Comparison of ENCODE assay signal across 15 cellular contexts in the genomic region with DNA sequence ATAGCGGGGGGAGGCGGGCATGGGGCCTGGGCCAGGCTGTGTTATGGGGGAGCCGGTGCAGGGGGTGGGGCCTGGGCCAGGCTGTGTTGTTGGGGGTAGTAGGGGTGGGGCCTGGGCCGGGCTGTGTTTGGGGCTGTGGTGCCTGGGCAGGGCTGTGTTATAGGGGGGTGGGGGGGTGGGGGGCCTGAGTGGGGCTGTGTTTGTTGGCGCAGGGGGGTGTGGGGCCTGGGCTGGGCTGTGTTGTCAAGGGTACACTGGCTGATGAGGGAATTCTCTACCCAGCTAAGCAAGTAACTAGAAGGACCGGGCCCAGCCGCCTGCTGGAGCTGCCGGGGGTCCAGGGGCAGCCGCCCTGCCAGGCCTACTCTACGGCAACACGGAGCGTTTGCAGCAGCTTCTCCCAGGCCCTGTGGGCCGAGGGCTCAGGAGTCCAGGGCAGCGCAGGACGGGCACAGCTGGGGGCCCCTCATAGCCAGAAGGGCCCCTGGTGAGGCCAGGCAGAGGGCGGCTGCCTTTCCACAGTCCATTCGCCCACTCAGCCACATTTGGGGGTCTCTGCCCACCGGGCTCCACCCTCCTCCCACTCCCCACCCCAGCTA. TPM values are rescaled to one million over a fixed set of nuclear protein-coding genes. Genes with fewer than 3 reads are reported as not detected.
DNase-seq lines count a peak whose midpoint lies in the region; ATAC-seq, FAIRE-seq and TF ChIP-seq lines count a peak whose summit lies in the region.
"Had no signal": no experiment of that assay in that cellular context is flagged by ENCODE, and none has a peak within 500 bp of the region (broad histone marks: within the 10 kb centered on the region; RNA-seq: fewer than 3 reads in every experiment).

No MANE protein-coding gene starts in this region.

- DNase-seq in A549 (ENCODE audit: low read depth in 1 of 2, low spot score in 1 of 2) (no peak), Peyer's patch (peak in 1 of 3 donors; percentile 67), kidney (no peak), D341Med (ENCODE audit: low spot score) (no peak), G401 (ENCODE audit: low spot score) (no peak), COR-L47 (lab: John Stamatoyannopoulos, UW) (no peak), GM19240 (ENCODE audit: insufficient read length, low spot score) (no peak)
- DNase-seq: ACHN, activated gamma-delta T cell, GF-D8, glutamatergic neuron, posterior cingulate gyrus had no signal

- no peaks in the 10 kb centered on the region for H3K27me3 ChIP-seq in Peyer's patch

- CTCF ChIA-PET in A549 (lab: Yijun Ruan, JAX) = interaction anchor here (0.6 kb wide), 2 partner anchors 35 to 80 kb away, joined by 3 read pairs; no protein-coding TSS in a partner anchor

- no peaks in the 10 kb centered on the region for H3K9me3 ChIP-seq in A549
- no peaks in the 10 kb centered on the region for H3K9me3 ChIP-seq in Peyer's patch
- H3K9me3 ChIP-seq in kidney (ENCODE audit: control insufficient read depth in 1 of 2, low read length in 2 of 2) = no peaks in the 10 kb centered on the region
- H3K9me3 ChIP-seq: mucosa of descending colon had no signal

- POLR2A ChIA-PET in A549 (lab: Yijun Ruan, JAX) = no interaction called here

- peak overlapping the region in 1 of 2 donors; percentile 84 for H3K9ac ChIP-seq in kidney (ENCODE audit: low read length in 2 of 2)

- H3K27ac ChIP-seq in A549 (peak overlapping the region; percentile 91 to 93; a peak in 5 of 6 replicates), Peyer's patch (peak overlapping the region; percentile 10 to 99 (median 98)), kidney (ENCODE audit: low read depth in 2 of 2, low read length in 2 of 2) (peak overlapping the region; percentile 94 to 99), skin epidermis (peak overlapping the region in 18 of 21 experiments; percentile 20 to 95 (median 81))

- H3K36me3 ChIP-seq in Peyer's patch = no peaks in the 10 kb centered on the region
- H3K36me3 ChIP-seq in kidney (ENCODE audit: control insufficient read depth in 1 of 2, insufficient read depth in 2 of 2, low read length in 2 of 2) = no peaks in the 10 kb centered on the region

- no peak for TF ChIP-seq EP300 in A549 (IDR thresholded peaks at IDR 0.05)

- intact Hi-C loops in kidney (cut with DNase I) = no loop called here

- H3K4me3 ChIP-seq in A549 (no peak overlapping the region), Peyer's patch (no peak overlapping the region), kidney (ENCODE audit: low read length in 2 of 2) (no peak overlapping the region), skin epidermis (no peak overlapping the region)
- H3K4me3 ChIP-seq: mucosa of descending colon had no signal

- H3K4me1 ChIP-seq in A549 (peaks cover 61% of the 10 kb centered on the region), Peyer's patch (peaks cover 0 to 56% (median 17%) of the 10 kb centered on the region in 4 donors), kidney (ENCODE audit: control insufficient read depth in 1 of 2, insufficient read depth in 1 of 2, low read depth in 1 of 2, low read length in 2 of 2) (peaks cover 25 to 56% of the 10 kb centered on the region in 2 donors)

- no peak overlapping the region for H3K4me2 ChIP-seq in A549

- no peak for TF ChIP-seq RAD21 in A549 (conservative IDR thresholded peaks at IDR 0.05 in 1 of 2, IDR thresholded peaks at IDR 0.05 in 1 of 2)

- 97% methylated on average over 7 of the region's 18 CpGs for WGBS in A549 (ENCODE audit: missing lambda C conversion rate)

- no peak for FAIRE-seq in A549 (lab: Jason Lieb, UNC)
- no peak for FAIRE-seq in kidney (lab: Jason Lieb, UNC)
- FAIRE-seq: RCC 7860 had no signal

- TF ChIP-seq CTCF in A549 (IDR thresholded peaks at IDR 0.05) = no peak
- no peak for TF ChIP-seq CTCF in Peyer's patch (IDR thresholded peaks at IDR 0.05)
- no peak for TF ChIP-seq CTCF in kidney (IDR thresholded peaks at IDR 0.05; ENCODE audit: borderline replicate concordance, extremely low read depth, insufficient read depth)

- in situ Hi-C loops in G401 (cut with HindIII; ENCODE audit: low sequenced_read_pairs) = no loop called here

- no peak for ATAC-seq in A549

- TF ChIP-seq POLR2A in A549 (IDR thresholded peaks at IDR 0.05; ENCODE audit: low read length) (no peak), Peyer's patch (IDR thresholded peaks at IDR 0.05) (no peak)

TF ChIP-seq in A549, 52 proteins besides CTCF, POLR2A, EP300 and RAD21:
- TF ChIP-seq RARB (CRISPR knock-in tag; IDR thresholded peaks at IDR 0.05) (no peak), FOSB (CRISPR knock-in tag; IDR thresholded peaks at IDR 0.05) (no peak), E2F6 (IDR thresholded peaks at IDR 0.05; ENCODE audit: borderline replicate concordance, low read depth) (no peak), HDAC2 (IDR thresholded peaks at IDR 0.05) (no peak), RFX5 (IDR thresholded peaks at IDR 0.05) (no peak)

RNA-seq across cellular contexts. Expression of gene PIM3, which starts 10.1 kb away (rescaled TPM):
- polyA plus RNA-seq in A549 (2011; rRNA removed) (3.8 and 4.4 TPM in 2 replicates), A549 (2017; fragmentation: RNase III; extraction: RNeasy Plus Mini Kit Qiagen cat#74134 plus additional on column Dnase treatment) (10.3 to 11.3 TPM (median 11.2 TPM) in 3 replicates), kidney (ENCODE audit: insufficient read depth, low read depth, low replicate concordance) (96.5 TPM)
- polyA plus RNA-seq in A549 (2012; cell fraction: cytosol; rRNA removed) = 17.0 and 25.0 TPM in 2 replicates
- polyA plus RNA-seq in A549 (2012; cell fraction: nucleus; rRNA removed) = 45.2 and 46.5 TPM in 2 replicates
- polyA minus RNA-seq in A549 (2011; rRNA and poly(A)+ RNA removed) = 1.6 and 3.0 TPM in 2 replicates
- total RNA-seq in Peyer's patch (100 to 1,000 TPM in 2 of 4 donors, 10 to 100 TPM in 2; 66.2 to 142 (median 105) TPM), kidney (107 TPM)
- total RNA-seq in G401 (2014; rRNA removed; shearing (Covaris generic)) = 106 and 157 TPM in 2 replicates

RNA-seq across cellular contexts. Expression of gene CRELD2, which starts 32.1 kb away (rescaled TPM):
- 14.4 and 15.1 TPM in 2 replicates for polyA plus RNA-seq in A549 (2011; rRNA removed)
- polyA plus RNA-seq in A549 (2012; cell fraction: cytosol; rRNA removed) = 44.0 and 51.4 TPM in 2 replicates
- polyA plus RNA-seq in A549 (2012; cell fraction: nucleus; rRNA removed) = 63.9 and 67.7 TPM in 2 replicates
- polyA plus RNA-seq in A549 (2017; fragmentation: RNase III; extraction: RNeasy Plus Mini Kit Qiagen cat#74134 plus additional on column Dnase treatment) = 18.7 to 20.6 TPM (median 18.7 TPM) in 3 replicates
- 3.6 TPM in 2 replicates for polyA minus RNA-seq in A549 (2011; rRNA and poly(A)+ RNA removed)
- 10 to 100 TPM; 33.3 to 52.0 (median 41.1) TPM for total RNA-seq in Peyer's patch
- total RNA-seq in kidney = 54.0 TPM
- 37.3 TPM for polyA plus RNA-seq in kidney (ENCODE audit: insufficient read depth, low read depth, low replicate concordance)
- 85.5 and 121 TPM in 2 replicates for total RNA-seq in G401 (2014; rRNA removed; shearing (Covaris generic))

RNA-seq across cellular contexts. Expression of gene ALG12, which starts 32.3 kb away (rescaled TPM):
- polyA plus RNA-seq in A549 (2011; rRNA removed) (4.4 and 5.2 TPM in 2 replicates), A549 (2017; fragmentation: RNase III; extraction: RNeasy Plus Mini Kit Qiagen cat#74134 plus additional on column Dnase treatment) (6.3 to 9.0 TPM (median 7.7 TPM) in 3 replicates), kidney (ENCODE audit: insufficient read depth, low read depth, low replicate concordance) (27.2 TPM)
- 8.9 and 13.6 TPM in 2 replicates for polyA plus RNA-seq in A549 (2012; cell fraction: cytosol; rRNA removed)
- polyA plus RNA-seq in A549 (2012; cell fraction: nucleus; rRNA removed) = 16.7 and 19.5 TPM in 2 replicates
- 5.8 and 8.2 TPM in 2 replicates for polyA minus RNA-seq in A549 (2011; rRNA and poly(A)+ RNA removed)
- total RNA-seq in Peyer's patch (10 to 100 TPM; 17.3 to 25.5 (median 22.1) TPM), kidney (28.4 TPM)
- total RNA-seq in G401 (2014; rRNA removed; shearing (Covaris generic)) = 23.8 and 24.1 TPM in 2 replicates
